Comparison of ENCODE assay signal across 10 cellular contexts in the genomic region with DNA sequence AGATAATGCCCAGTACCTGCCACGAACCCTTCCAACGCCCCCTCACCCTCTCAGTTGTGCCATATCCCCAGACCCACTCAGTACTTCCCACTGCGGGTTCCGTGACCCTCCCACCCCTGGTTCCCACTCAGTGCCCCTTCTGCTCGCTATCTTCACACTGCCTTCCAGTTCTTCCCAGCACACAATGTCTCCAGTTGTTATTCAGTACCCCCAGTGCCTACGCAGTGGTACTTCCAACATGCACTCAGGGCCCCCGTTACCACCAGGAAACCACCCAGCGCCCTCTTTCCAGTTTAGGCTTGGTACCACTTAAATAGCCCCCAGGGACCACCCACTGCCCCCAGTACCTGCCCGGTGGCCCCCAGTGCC. TPM values are rescaled to one million over a fixed set of nuclear protein-coding genes. Genes with fewer than 3 reads are reported as not detected.
DNase-seq lines count a peak whose midpoint lies in the region; ATAC-seq and TF ChIP-seq lines count a peak whose summit lies in the region.
"Had no signal": no experiment of that assay in that cellular context is flagged by ENCODE, and none has a peak within 500 bp of the region (broad histone marks: within the 10 kb centered on the region; RNA-seq: fewer than 3 reads in every experiment).

No MANE protein-coding gene starts in this region.

- H3K4me3 ChIP-seq in CD8-positive, alpha-beta memory T cell (ENCODE audit: low read length): no peak overlapping the region
- no peak overlapping the region for H3K4me3 ChIP-seq in IMR-90 (ENCODE audit: insufficient read depth, low read depth, low read length)

- H4K5ac ChIP-seq in IMR-90 (ENCODE audit: low read depth, low read length): no peak overlapping the region

- WGBS in IMR-90 (ENCODE audit: extremely low coverage in 2 of 2, insufficient read length in 1 of 2), 2 experiments: 7% methylated on average over 2 of the region's 9 CpGs; no CpG with 5 or more reads in 1 of the 2 experiments

- no peaks in the 10 kb centered on the region for H3K9me3 Mint-ChIP-seq in CD8-positive, alpha-beta memory T cell
- H3K9me3 Mint-ChIP-seq in brain (peaks cover 0 to 3% (median 0%) of the 10 kb centered on the region in 5 experiments), neural crest cell (no peaks in the 10 kb centered on the region)

- peaks cover 19% of the 10 kb centered on the region for H3K27me3 ChIP-seq in CD8-positive, alpha-beta memory T cell (ENCODE audit: insufficient read depth, low read length, poor library complexity, severe bottlenecking)
- peaks cover 31% of the 10 kb centered on the region for H3K27me3 ChIP-seq in IMR-90 (ENCODE audit: control insufficient read depth, insufficient read depth, low read length)
- H3K27me3 ChIP-seq: pancreas had no signal

- peaks cover 5% of the 10 kb centered on the region for H3K4me1 ChIP-seq in CD8-positive, alpha-beta memory T cell (ENCODE audit: insufficient read depth, low read length)
- no peaks in the 10 kb centered on the region for H3K4me1 ChIP-seq in IMR-90 (ENCODE audit: control insufficient read depth, insufficient read depth, low read length)
- H3K4me1 ChIP-seq: pancreas had no signal

- BruUV-seq in IMR-90 (replicated peaks; lab: Mats Ljungman, UMichigan): no TSS peak

- H4K8ac ChIP-seq in IMR-90 (ENCODE audit: low read depth in 2 of 2, low read length in 2 of 2): no peak overlapping the region

- intact Hi-C loops in IMR-90 (cut with micrococcal nuclease): loop anchor here (1.0 to 5.0 kb wide), 4 partner anchors 73 to 343 kb away; partner anchors contain the start of gene CXXC5

- dilution Hi-C loops in IMR-90 (cut with HindIII; ENCODE audit: low sequenced_read_pairs, unreplicated experiment): loop anchor here (25.0 kb wide), 1 partner anchor 128 kb away; the partner anchor contains the start of gene CXXC5

- H3K4ac ChIP-seq in IMR-90 (ENCODE audit: low read depth, low read length): no peak overlapping the region

- no peak overlapping the region for H3K14ac ChIP-seq in IMR-90 (replicated peaks; ENCODE audit: low read depth, low read length)

- ATAC-seq in IMR-90 (ENCODE audit: low read depth): no peak
- ATAC-seq in GM21381 (IDR thresholded peaks at IDR 0.05; ENCODE audit: unreplicated experiment): no peak
- no peak for ATAC-seq in GM21529 (IDR thresholded peaks at IDR 0.05; ENCODE audit: unreplicated experiment)

- H3K27me3 Mint-ChIP-seq in CD8-positive, alpha-beta memory T cell: peaks cover 18 to 26% of the 10 kb centered on the region in 2 donors
- peaks cover 11% of the 10 kb centered on the region for H3K27me3 Mint-ChIP-seq in brain
- peaks cover 31% of the 10 kb centered on the region for H3K27me3 Mint-ChIP-seq in neural crest cell (ENCODE audit: low read depth)

- H3K79me1 ChIP-seq in IMR-90 (ENCODE audit: low read depth in 1 of 2, low read length in 2 of 2): no peaks in the 10 kb centered on the region

- no peaks in the 10 kb centered on the region for H3K36me3 ChIP-seq in CD8-positive, alpha-beta memory T cell (ENCODE audit: insufficient read depth, low read length)
- no peaks in the 10 kb centered on the region for H3K36me3 ChIP-seq in IMR-90 (ENCODE audit: control insufficient read depth, insufficient read depth, low read length)
- H3K36me3 ChIP-seq: pancreas had no signal

- no peaks in the 10 kb centered on the region for H3K9me3 ChIP-seq in CD8-positive, alpha-beta memory T cell (ENCODE audit: low read length)
- no peaks in the 10 kb centered on the region for H3K9me3 ChIP-seq in IMR-90 (ENCODE audit: control insufficient read depth, insufficient read depth, low read length)
- H3K9me3 ChIP-seq: pancreas had no signal

- H3K36me3 Mint-ChIP-seq in CD8-positive, alpha-beta memory T cell: no peaks in the 10 kb centered on the region
- H3K36me3 Mint-ChIP-seq in brain (no peaks in the 10 kb centered on the region), neural crest cell (ENCODE audit: low read depth) (no peaks in the 10 kb centered on the region)

- in situ Hi-C loops in IMR-90 (cut with MboI; ENCODE audit: low sequenced_read_pairs): loop anchor here (10.0 kb wide), 1 partner anchor 340 kb away; no protein-coding TSS in a partner anchor

- no peak overlapping the region for H3K4me2 ChIP-seq in IMR-90 (ENCODE audit: low read depth, low read length)

- no peak overlapping the region for H2AK5ac ChIP-seq in IMR-90 (ENCODE audit: low read depth, low read length)

- DNase-seq in CD8-positive, alpha-beta memory T cell: no peak
- DNase-seq in IMR-90 (no peak), neural crest cell (ENCODE audit: low read depth, low spot score) (no peak), NK-92 (lab: John Stamatoyannopoulos, UW; ENCODE audit: unreplicated experiment) (no peak)

- peak overlapping the region; percentile 88 for H2AK9ac ChIP-seq in IMR-90 (replicated peaks; ENCODE audit: low read depth, low read length, poor library complexity)

- CTCF ChIA-PET in CD8-positive, alpha-beta memory T cell (lab: Charles Lee): interaction anchor here (0.6 to 6.3 kb wide), 44 partner anchors 8 to 251 kb away, joined by 3 to 189 read pairs (median 5); partner anchors contain the start of gene CXXC5
- CTCF ChIA-PET in IMR-90 (lab: Yijun Ruan, JAX): interaction anchor here (0.5 to 4.4 kb wide), 24 partner anchors 10 to 1051 kb away, joined by 3 to 59 read pairs (median 4); partner anchors contain the start of genes CXXC5 and SPATA24

- no peak for TF ChIP-seq RAD21 in IMR-90 (IDR thresholded peaks at IDR 0.05; ENCODE audit: low read length)

- H3K27ac ChIP-seq in CD8-positive, alpha-beta memory T cell (ENCODE audit: low read depth, low read length): no peak overlapping the region
- no peak overlapping the region for H3K27ac ChIP-seq in IMR-90 (ENCODE audit: insufficient read depth, low read length)
- H3K27ac ChIP-seq: pancreas, RWPE1 had no signal

- H4K20me1 ChIP-seq in IMR-90 (ENCODE audit: insufficient read depth, low read length): no peaks in the 10 kb centered on the region

- peak overlapping the region in 3 of 8 donors; percentile 35 to 88 (median 53) for H3K27ac Mint-ChIP-seq in CD8-positive, alpha-beta memory T cell
- peak overlapping the region; percentile 85 to 96 (median 92) for H3K27ac Mint-ChIP-seq in brain
- no peak overlapping the region for H3K27ac Mint-ChIP-seq in neural crest cell (ENCODE audit: unreplicated experiment)

- H2BK120ac ChIP-seq in IMR-90 (ENCODE audit: low read depth, low read length): no peak overlapping the region

- no peak overlapping the region for H2BK15ac ChIP-seq in IMR-90 (ENCODE audit: low read depth, low read length)

- H3K4me3 Mint-ChIP-seq in CD8-positive, alpha-beta memory T cell: peak overlapping the region in 6 of 7 donors; percentile 63 to 80 (median 69)
- H3K4me3 Mint-ChIP-seq in brain (peak overlapping the region; percentile 70 to 85 (median 81)), neural crest cell (peak overlapping the region; percentile 64)

- no peak overlapping the region for H4K91ac ChIP-seq in IMR-90 (ENCODE audit: insufficient read depth, low read depth, low read length)

- H3K18ac ChIP-seq in IMR-90 (ENCODE audit: low read depth, low read length): no peak overlapping the region

- H2BK5ac ChIP-seq in IMR-90 (ENCODE audit: low read depth, low read length, poor library complexity, severe bottlenecking): no peak overlapping the region

- no peak overlapping the region for H2BK20ac ChIP-seq in IMR-90 (ENCODE audit: low read depth, low read length)

- POLR2A ChIA-PET in CD8-positive, alpha-beta memory T cell (lab: Charles Lee): interaction anchor here (1.3 to 2.2 kb wide), 2 partner anchors 54 to 129 kb away, joined by 10 to 11 read pairs; no protein-coding TSS in a partner anchor
- POLR2A ChIA-PET in IMR-90 (lab: Charles Lee; ENCODE audit: unreplicated experiment): no interaction called here

- peaks cover 11 to 18% (median 13%) of the 10 kb centered on the region in 3 donors for H3K4me1 Mint-ChIP-seq in CD8-positive, alpha-beta memory T cell
- H3K4me1 Mint-ChIP-seq in brain (peaks cover 57% of the 10 kb centered on the region), neural crest cell (peaks cover 31% of the 10 kb centered on the region)

- no peak overlapping the region for H3K9ac ChIP-seq in IMR-90 (ENCODE audit: low read depth, low read length)

- no peak overlapping the region for H3K56ac ChIP-seq in IMR-90 (ENCODE audit: extremely low read depth, insufficient read depth, low read length)

- TF ChIP-seq CTCF in IMR-90 (conservative IDR thresholded peaks at IDR 0.05; ENCODE audit: low read depth, low read length) (no peak), brain (conservative IDR thresholded peaks at IDR 0.05) (no peak), neural crest cell (conservative IDR thresholded peaks at IDR 0.05) (no peak)

- TF ChIP-seq POLR2A in IMR-90 (IDR thresholded peaks at IDR 0.05; ENCODE audit: low read depth, low read length): no peak

- H2AFZ ChIP-seq in IMR-90 (replicated peaks; ENCODE audit: low read length, poor library complexity): no peak overlapping the region

- H3K23ac ChIP-seq in IMR-90 (ENCODE audit: low read depth, low read length): no peak overlapping the region

- no peaks in the 10 kb centered on the region; the same call in 1 of the 2 replicates for H3K9me1 ChIP-seq in IMR-90 (ENCODE audit: insufficient read depth, low read length)

TF ChIP-seq in IMR-90, 13 proteins besides CTCF, POLR2A, EP300 and RAD21 (continues in another document):
- TF ChIP-seq MXI1 (IDR thresholded peaks at IDR 0.05; ENCODE audit: borderline replicate concordance, low read depth, low read length) (no peak), MAFK (IDR thresholded peaks at IDR 0.05; ENCODE audit: low read depth, low read length) (no peak), NFE2L2 (IDR thresholded peaks at IDR 0.05; ENCODE audit: low read depth, low read length) (no peak), MAZ (IDR thresholded peaks at IDR 0.05; ENCODE audit: borderline replicate concordance, low read depth, low read length) (no peak), CHD1 (IDR thresholded peaks at IDR 0.05; ENCODE audit: low read depth, low read length) (no peak)
- TF ChIP-seq, protein P1, sequence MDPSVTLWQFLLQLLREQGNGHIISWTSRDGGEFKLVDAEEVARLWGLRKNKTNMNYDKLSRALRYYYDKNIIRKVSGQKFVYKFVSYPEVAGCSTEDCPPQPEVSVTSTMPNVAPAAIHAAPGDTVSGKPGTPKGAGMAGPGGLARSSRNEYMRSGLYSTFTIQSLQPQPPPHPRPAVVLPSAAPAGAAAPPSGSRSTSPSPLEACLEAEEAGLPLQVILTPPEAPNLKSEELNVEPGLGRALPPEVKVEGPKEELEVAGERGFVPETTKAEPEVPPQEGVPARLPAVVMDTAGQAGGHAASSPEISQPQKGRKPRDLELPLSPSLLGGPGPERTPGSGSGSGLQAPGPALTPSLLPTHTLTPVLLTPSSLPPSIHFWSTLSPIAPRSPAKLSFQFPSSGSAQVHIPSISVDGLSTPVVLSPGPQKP (IDR thresholded peaks at IDR 0.05; ENCODE audit: borderline replicate concordance, low read depth, low read length): no peak

RNA-seq across cellular contexts. Expression of gene PSD2, which starts 30.6 kb away (rescaled TPM):
- total RNA-seq in CD8-positive, alpha-beta memory T cell: not detected
- polyA plus RNA-seq in CD8-positive, alpha-beta memory T cell: 0.12 TPM
- not detected in 2 replicates for total RNA-seq in IMR-90 (2012; rRNA removed)
- 0.03 and 0.05 TPM in 2 replicates for polyA plus RNA-seq in IMR-90 (2012; rRNA removed)
- 0.03 and 0.06 TPM in 2 replicates for polyA plus RNA-seq in IMR-90 (2012; cell fraction: cytosol; rRNA removed)
- 0.11 and 0.16 TPM in 2 replicates for polyA plus RNA-seq in IMR-90 (2012; cell fraction: nucleus; rRNA removed; ENCODE audit: low replicate concordance)
- polyA plus RNA-seq in brain (ENCODE audit: insufficient read depth, low read depth, low replicate concordance): 23.1 TPM
- total RNA-seq in neural crest cell: 0.66 and 0.68 TPM in 2 replicates
- polyA plus RNA-seq: keratinocyte had no signal
